22 cellular contexts compared by ENCODE assay signal in genomic region chr2:232353096-232353495, GRCh38. TPM values are rescaled to one million over a fixed set of nuclear protein-coding genes. Genes with fewer than 3 reads are reported as not detected.
"Had no signal": no experiment of that assay in that cellular context is flagged by ENCODE, and none has a peak within 500 bp of the region (broad histone marks: within the 10 kb centered on the region; RNA-seq: fewer than 3 reads in every experiment).

No MANE protein-coding gene starts in this region.

- H3K4me3 Mint-ChIP-seq: nephron progenitor cell had no signal

- H3K4me1 Mint-ChIP-seq: nephron progenitor cell had no signal

- DNase-seq: effector memory CD4-positive, alpha-beta T cell; hippocampal formation; kidney glomerular epithelial cell; mesenchymal stem cell; midbrain; nephron progenitor cell; stimulated activated CD4-positive, alpha-beta T cell treated with anti-CD3 and anti-CD28 coated beads, Interleukin-12 subunit alpha, Interleukin-12 subunit beta, amount 100 ng/mL, for 4 hours; stimulated activated naive CD4-positive, alpha-beta T cell; stomach; substantia nigra; transverse colon had no signal

- ATAC-seq: esophagus mucosa, left lobe of liver, psoas muscle had no signal

- H3K27ac Mint-ChIP-seq: nephron progenitor cell had no signal

RNA-seq across cellular contexts. Expression of gene ALPP, which starts 25.5 kb away (rescaled TPM):
- total RNA-seq: esophagus mucosa, fibroblast of lung, frontal cortex, glomerular endothelial cell, heart left ventricle, omental fat pad, psoas muscle, right lobe of liver, stomach, thoracic aorta, transverse colon, urinary bladder had no signal

RNA-seq across cellular contexts. Expression of gene ALPG, which starts 53.5 kb away (rescaled TPM):
- total RNA-seq: esophagus mucosa, fibroblast of lung, frontal cortex, glomerular endothelial cell, heart left ventricle, left lobe of liver, omental fat pad, psoas muscle, right lobe of liver, stomach, thoracic aorta, transverse colon, urinary bladder had no signal
